ENCODE assay signal across 1 cellular context in genomic region chr5:180655243-180655642, GRCh38. TPM values are rescaled to one million over a fixed set of nuclear protein-coding genes. Genes with fewer than 3 reads are reported as not detected.
"Had no signal": no experiment of that assay in that cellular context is flagged by ENCODE, and none has a peak within 500 bp of the region (broad histone marks: within the 10 kb centered on the region; RNA-seq: fewer than 3 reads in every experiment).

No MANE protein-coding gene starts in this region.

RNA-seq across cellular contexts. Expression of gene FLT4, which starts 5.8 kb away (rescaled TPM):
- total RNA-seq: GM12878 had no signal
